In the genomic region with DNA sequence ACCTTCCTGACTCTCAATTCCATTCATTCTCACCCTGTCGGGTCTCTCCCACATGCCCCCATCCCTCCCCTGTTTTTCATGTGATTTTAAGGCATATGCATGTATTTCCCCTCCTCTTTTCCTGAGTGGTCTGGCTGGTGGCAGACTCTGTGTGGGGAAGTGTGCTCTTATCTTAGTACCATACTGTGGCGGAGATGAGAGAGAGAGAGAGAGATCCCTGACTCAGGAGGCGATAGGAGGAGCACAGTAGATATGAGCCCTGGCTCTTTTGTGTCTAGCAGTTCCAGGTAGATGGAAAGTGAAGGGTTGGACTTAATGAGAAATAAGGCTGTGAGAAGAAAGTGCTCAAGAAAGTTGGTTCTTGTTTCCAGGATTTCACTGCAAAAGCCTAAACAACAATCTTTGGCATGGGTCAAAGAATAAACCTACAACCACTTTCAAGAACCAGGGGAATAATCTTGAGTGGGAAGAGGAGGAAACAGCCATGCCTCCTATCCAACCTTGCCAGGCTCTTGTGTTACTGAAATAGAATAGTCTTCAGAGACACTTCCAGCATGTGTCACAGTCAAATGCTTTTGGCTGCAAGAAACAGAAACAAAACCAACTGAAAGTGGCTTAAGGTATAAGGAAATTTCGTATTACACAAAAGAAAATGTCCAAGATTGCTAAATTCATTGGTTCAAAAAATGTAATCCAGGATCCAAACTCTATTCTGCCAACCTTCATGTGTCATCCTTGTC, we compare ENCODE assay signal across 1 cellular context.
TF ChIP-seq lines count a peak whose summit lies in the region.

No MANE protein-coding gene starts in this region.

TF ChIP-seq in K562, 482 proteins besides CTCF, POLR2A, EP300 and RAD21 (continued from another document and continues in another):
- TF ChIP-seq ZNF785 (CRISPR knock-in tag; IDR thresholded peaks at IDR 0.05) (no peak), MAFK (IDR thresholded peaks at IDR 0.05; ENCODE audit: low read length) (0 out of 2 replicates have a peak, but pooled peaks have one; percentile 27), ZNF124 (CRISPR knock-in tag; IDR thresholded peaks at IDR 0.05) (no peak), SMAD3 (CRISPR knock-in tag; conservative IDR thresholded peaks at IDR 0.05) (no peak), ETV5 (CRISPR knock-in tag; IDR thresholded peaks at IDR 0.05; ENCODE audit: low read depth) (no peak; the same call in 1 of the 2 replicates), ZNF263 (CRISPR knock-in tag; IDR thresholded peaks at IDR 0.05; ENCODE audit: borderline replicate concordance) (no peak), ZNF696 (CRISPR knock-in tag; conservative IDR thresholded peaks at IDR 0.05) (no peak), ZBTB33 (CRISPR knock-in tag; IDR thresholded peaks at IDR 0.05) (no peak), FIP1L1 (IDR thresholded peaks at IDR 0.05; ENCODE audit: low read depth, low read length, poor library complexity, severe bottlenecking) (no peak), HMG20A (CRISPR knock-in tag; conservative IDR thresholded peaks at IDR 0.05) (no peak), NFE2L1 (tag; IDR thresholded peaks at IDR 0.05; ENCODE audit: borderline replicate concordance, low read depth) (no peak), LARP7 (IDR thresholded peaks at IDR 0.05) (no peak), PURB (CRISPR knock-in tag; IDR thresholded peaks at IDR 0.05; ENCODE audit: low read depth) (no peak), CREB5 (CRISPR knock-in tag; IDR thresholded peaks at IDR 0.05) (no peak), ZNF586 (CRISPR knock-in tag; conservative IDR thresholded peaks at IDR 0.05) (no peak), ZNF407 (IDR thresholded peaks at IDR 0.05; ENCODE audit: low read depth) (no peak), ZNF76 (CRISPR knock-in tag; IDR thresholded peaks at IDR 0.05; ENCODE audit: borderline replicate concordance) (no peak), BRD4 (IDR thresholded peaks at IDR 0.05) (no peak)
- TF ChIP-seq, protein P1, sequence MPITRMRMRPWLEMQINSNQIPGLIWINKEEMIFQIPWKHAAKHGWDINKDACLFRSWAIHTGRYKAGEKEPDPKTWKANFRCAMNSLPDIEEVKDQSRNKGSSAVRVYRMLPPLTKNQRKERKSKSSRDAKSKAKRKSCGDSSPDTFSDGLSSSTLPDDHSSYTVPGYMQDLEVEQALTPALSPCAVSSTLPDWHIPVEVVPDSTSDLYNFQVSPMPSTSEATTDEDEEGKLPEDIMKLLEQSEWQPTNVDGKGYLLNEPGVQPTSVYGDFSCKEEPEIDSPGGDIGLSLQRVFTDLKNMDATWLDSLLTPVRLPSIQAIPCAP (CRISPR knock-in tag; IDR thresholded peaks at IDR 0.05; ENCODE audit: borderline replicate concordance), result no peak
- TF ChIP-seq, protein P2, sequence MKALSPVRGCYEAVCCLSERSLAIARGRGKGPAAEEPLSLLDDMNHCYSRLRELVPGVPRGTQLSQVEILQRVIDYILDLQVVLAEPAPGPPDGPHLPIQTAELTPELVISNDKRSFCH (CRISPR knock-in tag; IDR thresholded peaks at IDR 0.05), result no peak
- TF ChIP-seq, protein P2 (tag; IDR thresholded peaks at IDR 0.05), result no peak
- TF ChIP-seq, protein P3, sequence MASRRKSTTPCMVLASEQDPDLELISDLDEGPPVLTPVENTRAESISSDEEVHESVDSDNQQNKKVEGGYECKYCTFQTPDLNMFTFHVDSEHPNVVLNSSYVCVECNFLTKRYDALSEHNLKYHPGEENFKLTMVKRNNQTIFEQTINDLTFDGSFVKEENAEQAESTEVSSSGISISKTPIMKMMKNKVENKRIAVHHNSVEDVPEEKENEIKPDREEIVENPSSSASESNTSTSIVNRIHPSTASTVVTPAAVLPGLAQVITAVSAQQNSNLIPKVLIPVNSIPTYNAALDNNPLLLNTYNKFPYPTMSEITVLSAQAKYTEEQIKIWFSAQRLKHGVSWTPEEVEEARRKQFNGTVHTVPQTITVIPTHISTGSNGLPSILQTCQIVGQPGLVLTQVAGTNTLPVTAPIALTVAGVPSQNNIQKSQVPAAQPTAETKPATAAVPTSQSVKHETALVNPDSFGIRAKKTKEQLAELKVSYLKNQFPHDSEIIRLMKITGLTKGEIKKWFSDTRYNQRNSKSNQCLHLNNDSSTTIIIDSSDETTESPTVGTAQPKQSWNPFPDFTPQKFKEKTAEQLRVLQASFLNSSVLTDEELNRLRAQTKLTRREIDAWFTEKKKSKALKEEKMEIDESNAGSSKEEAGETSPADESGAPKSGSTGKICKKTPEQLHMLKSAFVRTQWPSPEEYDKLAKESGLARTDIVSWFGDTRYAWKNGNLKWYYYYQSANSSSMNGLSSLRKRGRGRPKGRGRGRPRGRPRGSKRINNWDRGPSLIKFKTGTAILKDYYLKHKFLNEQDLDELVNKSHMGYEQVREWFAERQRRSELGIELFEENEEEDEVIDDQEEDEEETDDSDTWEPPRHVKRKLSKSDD (conservative IDR thresholded peaks at IDR 0.05; ENCODE audit: low read length), result no peak
- TF ChIP-seq, protein P4, sequence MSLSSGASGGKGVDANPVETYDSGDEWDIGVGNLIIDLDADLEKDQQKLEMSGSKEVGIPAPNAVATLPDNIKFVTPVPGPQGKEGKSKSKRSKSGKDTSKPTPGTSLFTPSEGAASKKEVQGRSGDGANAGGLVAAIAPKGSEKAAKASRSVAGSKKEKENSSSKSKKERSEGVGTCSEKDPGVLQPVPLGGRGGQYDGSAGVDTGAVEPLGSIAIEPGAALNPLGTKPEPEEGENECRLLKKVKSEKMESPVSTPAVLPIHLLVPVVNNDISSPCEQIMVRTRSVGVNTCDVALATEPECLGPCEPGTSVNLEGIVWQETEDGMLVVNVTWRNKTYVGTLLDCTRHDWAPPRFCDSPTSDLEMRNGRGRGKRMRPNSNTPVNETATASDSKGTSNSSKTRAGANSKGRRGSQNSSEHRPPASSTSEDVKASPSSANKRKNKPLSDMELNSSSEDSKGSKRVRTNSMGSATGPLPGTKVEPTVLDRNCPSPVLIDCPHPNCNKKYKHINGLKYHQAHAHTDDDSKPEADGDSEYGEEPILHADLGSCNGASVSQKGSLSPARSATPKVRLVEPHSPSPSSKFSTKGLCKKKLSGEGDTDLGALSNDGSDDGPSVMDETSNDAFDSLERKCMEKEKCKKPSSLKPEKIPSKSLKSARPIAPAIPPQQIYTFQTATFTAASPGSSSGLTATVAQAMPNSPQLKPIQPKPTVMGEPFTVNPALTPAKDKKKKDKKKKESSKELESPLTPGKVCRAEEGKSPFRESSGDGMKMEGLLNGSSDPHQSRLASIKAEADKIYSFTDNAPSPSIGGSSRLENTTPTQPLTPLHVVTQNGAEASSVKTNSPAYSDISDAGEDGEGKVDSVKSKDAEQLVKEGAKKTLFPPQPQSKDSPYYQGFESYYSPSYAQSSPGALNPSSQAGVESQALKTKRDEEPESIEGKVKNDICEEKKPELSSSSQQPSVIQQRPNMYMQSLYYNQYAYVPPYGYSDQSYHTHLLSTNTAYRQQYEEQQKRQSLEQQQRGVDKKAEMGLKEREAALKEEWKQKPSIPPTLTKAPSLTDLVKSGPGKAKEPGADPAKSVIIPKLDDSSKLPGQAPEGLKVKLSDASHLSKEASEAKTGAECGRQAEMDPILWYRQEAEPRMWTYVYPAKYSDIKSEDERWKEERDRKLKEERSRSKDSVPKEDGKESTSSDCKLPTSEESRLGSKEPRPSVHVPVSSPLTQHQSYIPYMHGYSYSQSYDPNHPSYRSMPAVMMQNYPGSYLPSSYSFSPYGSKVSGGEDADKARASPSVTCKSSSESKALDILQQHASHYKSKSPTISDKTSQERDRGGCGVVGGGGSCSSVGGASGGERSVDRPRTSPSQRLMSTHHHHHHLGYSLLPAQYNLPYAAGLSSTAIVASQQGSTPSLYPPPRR (CRISPR knock-in tag; IDR thresholded peaks at IDR 0.05; ENCODE audit: borderline replicate concordance), result no peak
- TF ChIP-seq, protein P5, sequence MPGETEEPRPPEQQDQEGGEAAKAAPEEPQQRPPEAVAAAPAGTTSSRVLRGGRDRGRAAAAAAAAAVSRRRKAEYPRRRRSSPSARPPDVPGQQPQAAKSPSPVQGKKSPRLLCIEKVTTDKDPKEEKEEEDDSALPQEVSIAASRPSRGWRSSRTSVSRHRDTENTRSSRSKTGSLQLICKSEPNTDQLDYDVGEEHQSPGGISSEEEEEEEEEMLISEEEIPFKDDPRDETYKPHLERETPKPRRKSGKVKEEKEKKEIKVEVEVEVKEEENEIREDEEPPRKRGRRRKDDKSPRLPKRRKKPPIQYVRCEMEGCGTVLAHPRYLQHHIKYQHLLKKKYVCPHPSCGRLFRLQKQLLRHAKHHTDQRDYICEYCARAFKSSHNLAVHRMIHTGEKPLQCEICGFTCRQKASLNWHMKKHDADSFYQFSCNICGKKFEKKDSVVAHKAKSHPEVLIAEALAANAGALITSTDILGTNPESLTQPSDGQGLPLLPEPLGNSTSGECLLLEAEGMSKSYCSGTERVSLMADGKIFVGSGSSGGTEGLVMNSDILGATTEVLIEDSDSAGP (CRISPR knock-in tag; IDR thresholded peaks at IDR 0.05), result no peak
